In genomic region chr21:14366998-14367397, GRCh38 we compare ENCODE assay signal across 20 cellular contexts.
"Had no signal": no experiment of that assay in that cellular context is flagged by ENCODE, and none has a peak within 500 bp of the region (broad histone marks: within the 10 kb centered on the region; RNA-seq: fewer than 3 reads in every experiment).

No MANE protein-coding gene starts in this region.

- H3K4me3 Mint-ChIP-seq: activated naive CD8-positive, alpha-beta T cell; activated T-helper 1 cell treated with anti-CD3 and anti-CD28 coated beads, Interleukin-12 subunit alpha, Interleukin-12 subunit beta, Interleukin-2, Interleukin-4 antibody, amounts not matched to agents 30 ng/mL and 10 ng/mL and 1 ng/mL, durations not matched to agents 14 hours and 24 hours and 36 hours; mesothelial cell of epicardium; natural killer cell treated with Interleukin-12 subunit alpha and Interleukin-12 subunit beta and Interleukin-15 and Interleukin-18, amount 100 ng/mL, for 72 hours; stimulated activated memory B cell treated with anti-CD40 and anti-IgM and Interleukin-4, amounts not matched to agents 10 μg/mL and 1 μg/mL and 100 μg/mL, for 72 hours; T-helper 1 cell treated with Interleukin-12 subunit alpha and Interleukin-12 subunit beta and Interleukin-4 antibody, amounts not matched to agents 30 μg/mL and 1 μg/mL, for 36 hours had no signal

- H3K27ac ChIP-seq: dorsolateral prefrontal cortex, epithelial cell of prostate, foreskin keratinocyte, lower lobe of right lung, neutrophil, pancreas, thoracic aorta, upper lobe of right lung had no signal

- H3K4me3 ChIP-seq: dorsolateral prefrontal cortex, lower lobe of right lung, pancreas, smooth muscle cell, thoracic aorta, upper lobe of right lung had no signal

- H3K4me1 ChIP-seq: foreskin keratinocyte, lower lobe of right lung, pancreas, upper lobe of right lung had no signal

- DNase-seq: activated CD4-positive, alpha-beta T cell treated with anti-CD3 and anti-CD28 coated beads, Interleukin-2, amount 50 U/mL, for 4 hours; activated gamma-delta T cell treated with Interleukin-2 at 50 U/mL for 16 hours; dorsolateral prefrontal cortex; foreskin keratinocyte; glutamatergic neuron; hypothalamus; lower lobe of right lung; pancreas; stimulated activated CD4-positive, alpha-beta T cell treated with anti-CD3 and anti-CD28 coated beads, Interleukin-4, amount 100 ng/mL, for 24 hours; upper lobe of right lung had no signal

- H3K9me3 Mint-ChIP-seq: activated T-helper 1 cell treated with anti-CD3 and anti-CD28 coated beads, Interleukin-12 subunit alpha, Interleukin-12 subunit beta, Interleukin-2, Interleukin-4 antibody, amounts not matched to agents 30 ng/mL and 10 ng/mL and 1 ng/mL, durations not matched to agents 14 hours and 24 hours and 36 hours; mesothelial cell of epicardium; natural killer cell treated with Interleukin-12 subunit alpha and Interleukin-12 subunit beta and Interleukin-15 and Interleukin-18, amount 100 ng/mL, for 72 hours; stimulated activated memory B cell treated with anti-CD40 and anti-IgM and Interleukin-4, amounts not matched to agents 10 μg/mL and 1 μg/mL and 100 μg/mL, for 72 hours; T-helper 1 cell treated with Interleukin-12 subunit alpha and Interleukin-12 subunit beta and Interleukin-4 antibody, amounts not matched to agents 30 μg/mL and 1 μg/mL, for 36 hours had no signal

- H3K36me3 Mint-ChIP-seq: activated naive CD8-positive, alpha-beta T cell; mesothelial cell of epicardium; natural killer cell treated with Interleukin-12 subunit alpha and Interleukin-12 subunit beta and Interleukin-15 and Interleukin-18, amount 100 ng/mL, for 72 hours; stimulated activated memory B cell treated with anti-CD40 and anti-IgM and Interleukin-4, amounts not matched to agents 10 μg/mL and 1 μg/mL and 100 μg/mL, for 72 hours had no signal

- H3K36me3 ChIP-seq: lower lobe of right lung, neutrophil, pancreas, thoracic aorta had no signal

- H3K27ac Mint-ChIP-seq: activated naive CD8-positive, alpha-beta T cell; activated T-helper 1 cell treated with anti-CD3 and anti-CD28 coated beads, Interleukin-12 subunit alpha, Interleukin-12 subunit beta, Interleukin-2, Interleukin-4 antibody, amounts not matched to agents 30 ng/mL and 10 ng/mL and 1 ng/mL, durations not matched to agents 14 hours and 24 hours and 36 hours; mesothelial cell of epicardium; natural killer cell treated with Interleukin-12 subunit alpha and Interleukin-12 subunit beta and Interleukin-15 and Interleukin-18, amount 100 ng/mL, for 72 hours; stimulated activated memory B cell treated with anti-CD40 and anti-IgM and Interleukin-4, amounts not matched to agents 10 μg/mL and 1 μg/mL and 100 μg/mL, for 72 hours; T-helper 1 cell treated with Interleukin-12 subunit alpha and Interleukin-12 subunit beta and Interleukin-4 antibody, amounts not matched to agents 30 μg/mL and 1 μg/mL, for 36 hours had no signal

- H3K4me1 Mint-ChIP-seq: mesothelial cell of epicardium; stimulated activated memory B cell treated with anti-CD40 and anti-IgM and Interleukin-4, amounts not matched to agents 10 μg/mL and 1 μg/mL and 100 μg/mL, for 72 hours had no signal
